In the genomic region with DNA sequence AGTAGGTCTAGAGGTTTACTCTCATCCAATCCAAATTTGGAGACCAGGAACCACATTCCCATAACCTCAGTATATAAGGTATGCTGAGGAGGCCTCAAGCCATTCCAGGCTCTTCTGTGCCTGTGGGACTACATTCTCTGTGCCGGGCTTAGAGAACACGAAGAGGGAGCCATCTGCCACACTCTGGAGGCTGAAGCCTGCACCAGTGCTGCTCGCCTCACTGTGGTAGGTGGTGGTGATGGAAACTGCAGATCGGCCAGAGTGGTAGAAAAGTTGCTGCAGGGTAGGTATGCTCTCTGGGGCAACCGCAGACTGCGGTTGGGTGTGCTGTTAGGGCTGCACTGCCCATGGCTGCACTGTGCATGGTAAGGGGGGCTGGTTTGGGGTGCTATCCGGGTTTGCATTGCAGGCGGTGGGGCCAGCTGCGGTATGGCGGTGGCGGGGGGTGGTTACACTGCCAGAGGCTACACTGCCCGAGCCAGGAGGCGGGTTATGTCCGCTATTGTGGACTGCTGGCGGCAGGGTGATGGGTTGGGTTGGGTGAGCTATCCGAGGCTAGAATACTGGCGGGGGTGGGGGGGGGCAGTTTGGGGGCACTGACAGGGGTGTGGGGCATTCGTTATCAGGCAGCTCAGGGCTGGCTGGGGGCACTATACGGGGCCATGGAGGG, we compare ENCODE assay signal across 2 cellular contexts.
TF ChIP-seq lines count a peak whose summit lies in the region.

No MANE protein-coding gene starts in this region.

TF ChIP-seq in HCT116, 20 proteins besides CTCF, POLR2A, EP300 and RAD21 (continued from another document):
- TF ChIP-seq, protein P1, sequence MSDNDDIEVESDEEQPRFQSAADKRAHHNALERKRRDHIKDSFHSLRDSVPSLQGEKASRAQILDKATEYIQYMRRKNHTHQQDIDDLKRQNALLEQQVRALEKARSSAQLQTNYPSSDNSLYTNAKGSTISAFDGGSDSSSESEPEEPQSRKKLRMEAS (IDR thresholded peaks at IDR 0.05), result no peak
- no peak for TF ChIP-seq FOSL1 (IDR thresholded peaks at IDR 0.05; ENCODE audit: low read depth)
- TF ChIP-seq ZBTB33 (IDR thresholded peaks at IDR 0.05; ENCODE audit: extremely low read depth, insufficient replicate concordance, low read length), result no peak
- no peak for TF ChIP-seq ZNF274 (IDR thresholded peaks at IDR 0.05; ENCODE audit: low read depth, low read length)
- TF ChIP-seq, protein P2, sequence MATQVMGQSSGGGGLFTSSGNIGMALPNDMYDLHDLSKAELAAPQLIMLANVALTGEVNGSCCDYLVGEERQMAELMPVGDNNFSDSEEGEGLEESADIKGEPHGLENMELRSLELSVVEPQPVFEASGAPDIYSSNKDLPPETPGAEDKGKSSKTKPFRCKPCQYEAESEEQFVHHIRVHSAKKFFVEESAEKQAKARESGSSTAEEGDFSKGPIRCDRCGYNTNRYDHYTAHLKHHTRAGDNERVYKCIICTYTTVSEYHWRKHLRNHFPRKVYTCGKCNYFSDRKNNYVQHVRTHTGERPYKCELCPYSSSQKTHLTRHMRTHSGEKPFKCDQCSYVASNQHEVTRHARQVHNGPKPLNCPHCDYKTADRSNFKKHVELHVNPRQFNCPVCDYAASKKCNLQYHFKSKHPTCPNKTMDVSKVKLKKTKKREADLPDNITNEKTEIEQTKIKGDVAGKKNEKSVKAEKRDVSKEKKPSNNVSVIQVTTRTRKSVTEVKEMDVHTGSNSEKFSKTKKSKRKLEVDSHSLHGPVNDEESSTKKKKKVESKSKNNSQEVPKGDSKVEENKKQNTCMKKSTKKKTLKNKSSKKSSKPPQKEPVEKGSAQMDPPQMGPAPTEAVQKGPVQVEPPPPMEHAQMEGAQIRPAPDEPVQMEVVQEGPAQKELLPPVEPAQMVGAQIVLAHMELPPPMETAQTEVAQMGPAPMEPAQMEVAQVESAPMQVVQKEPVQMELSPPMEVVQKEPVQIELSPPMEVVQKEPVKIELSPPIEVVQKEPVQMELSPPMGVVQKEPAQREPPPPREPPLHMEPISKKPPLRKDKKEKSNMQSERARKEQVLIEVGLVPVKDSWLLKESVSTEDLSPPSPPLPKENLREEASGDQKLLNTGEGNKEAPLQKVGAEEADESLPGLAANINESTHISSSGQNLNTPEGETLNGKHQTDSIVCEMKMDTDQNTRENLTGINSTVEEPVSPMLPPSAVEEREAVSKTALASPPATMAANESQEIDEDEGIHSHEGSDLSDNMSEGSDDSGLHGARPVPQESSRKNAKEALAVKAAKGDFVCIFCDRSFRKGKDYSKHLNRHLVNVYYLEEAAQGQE (IDR thresholded peaks at IDR 0.05; ENCODE audit: low read depth), result no peak
- TF ChIP-seq EZH2phosphoT487 (IDR thresholded peaks at IDR 0.05; ENCODE audit: borderline replicate concordance), result no peak
- TF ChIP-seq EZH2 (IDR thresholded peaks at IDR 0.05), result no peak
- TF ChIP-seq TCF7L2 (IDR thresholded peaks at IDR 0.05; ENCODE audit: borderline replicate concordance, extremely low read depth, insufficient read depth, insufficient read length), result no peak
- no peak for TF ChIP-seq SRF (IDR thresholded peaks at IDR 0.05; ENCODE audit: low read depth)
- TF ChIP-seq POLR2AphosphoS5 (IDR thresholded peaks at IDR 0.05; ENCODE audit: low read depth, low read length), result no peak
- TF ChIP-seq CBX3 (IDR thresholded peaks at IDR 0.05; ENCODE audit: low read depth), result no peak
- no peak for TF ChIP-seq SP1 (IDR thresholded peaks at IDR 0.05; ENCODE audit: low read depth)
- TF ChIP-seq, protein P3, sequence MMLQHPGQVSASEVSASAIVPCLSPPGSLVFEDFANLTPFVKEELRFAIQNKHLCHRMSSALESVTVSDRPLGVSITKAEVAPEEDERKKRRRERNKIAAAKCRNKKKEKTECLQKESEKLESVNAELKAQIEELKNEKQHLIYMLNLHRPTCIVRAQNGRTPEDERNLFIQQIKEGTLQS (IDR thresholded peaks at IDR 0.05), result no peak
- no peak for TF ChIP-seq YY1 (IDR thresholded peaks at IDR 0.05; ENCODE audit: extremely low read depth, insufficient replicate concordance, low read depth, low read length)

TF ChIP-seq in K562, 482 proteins besides CTCF, POLR2A, EP300 and RAD21 (continued from another document):
- TF ChIP-seq ZBTB33 (CRISPR knock-in tag; IDR thresholded peaks at IDR 0.05) (no peak), CCAR2 (IDR thresholded peaks at IDR 0.05; ENCODE audit: low read depth, low read length) (no peak), ZNF77 (CRISPR knock-in tag; IDR thresholded peaks at IDR 0.05) (no peak), SAFB2 (IDR thresholded peaks at IDR 0.05; ENCODE audit: borderline replicate concordance, low read depth, low read length, severe bottlenecking) (no peak)
- TF ChIP-seq, protein P4, sequence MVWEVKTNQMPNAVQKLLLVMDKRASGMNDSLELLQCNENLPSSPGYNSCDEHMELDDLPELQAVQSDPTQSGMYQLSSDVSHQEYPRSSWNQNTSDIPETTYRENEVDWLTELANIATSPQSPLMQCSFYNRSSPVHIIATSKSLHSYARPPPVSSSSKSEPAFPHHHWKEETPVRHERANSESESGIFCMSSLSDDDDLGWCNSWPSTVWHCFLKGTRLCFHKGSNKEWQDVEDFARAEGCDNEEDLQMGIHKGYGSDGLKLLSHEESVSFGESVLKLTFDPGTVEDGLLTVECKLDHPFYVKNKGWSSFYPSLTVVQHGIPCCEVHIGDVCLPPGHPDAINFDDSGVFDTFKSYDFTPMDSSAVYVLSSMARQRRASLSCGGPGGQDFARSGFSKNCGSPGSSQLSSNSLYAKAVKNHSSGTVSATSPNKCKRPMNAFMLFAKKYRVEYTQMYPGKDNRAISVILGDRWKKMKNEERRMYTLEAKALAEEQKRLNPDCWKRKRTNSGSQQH (CRISPR knock-in tag; IDR thresholded peaks at IDR 0.05), result no peak
TF ChIP-seq in K562: peak in this region for 0.
